Comparison of ENCODE assay signal across 1 cellular context in the genomic region with DNA sequence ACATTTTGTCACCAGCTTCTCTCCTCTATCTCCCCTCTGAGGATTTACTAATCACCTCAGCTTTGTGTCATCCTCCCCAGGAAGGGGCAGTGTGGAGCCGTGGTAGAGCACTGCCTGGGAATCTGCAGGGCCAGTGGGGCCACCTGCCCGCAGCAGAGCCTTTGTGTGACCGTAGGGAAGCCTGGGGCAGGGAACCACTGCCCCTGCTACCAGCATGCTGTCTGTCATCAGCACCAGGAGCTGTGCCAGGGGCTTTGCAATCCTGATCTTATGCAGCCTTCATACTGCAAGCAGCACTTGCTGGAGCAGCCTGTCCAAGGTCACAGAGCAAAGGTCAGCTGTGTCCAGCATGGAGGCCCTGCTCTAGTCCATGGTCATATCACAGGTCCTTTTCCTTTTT.
TF ChIP-seq lines count a peak whose summit lies in the region.

No MANE protein-coding gene starts in this region.

TF ChIP-seq in WTC11, 78 proteins besides CTCF, POLR2A, EP300 and RAD21:
- TF ChIP-seq ATF1 (CRISPR knock-in tag; IDR thresholded peaks at IDR 0.05) (no peak), NR1H2 (CRISPR knock-in tag; IDR thresholded peaks at IDR 0.05) (no peak), CREB1 (CRISPR knock-in tag; IDR thresholded peaks at IDR 0.05) (no peak), ZNF396 (CRISPR knock-in tag; IDR thresholded peaks at IDR 0.05; ENCODE audit: borderline replicate concordance) (no peak), FOXK1 (CRISPR knock-in tag; IDR thresholded peaks at IDR 0.05) (no peak), ZNF138 (CRISPR knock-in tag; conservative IDR thresholded peaks at IDR 0.05) (no peak), CBFB (CRISPR knock-in tag; IDR thresholded peaks at IDR 0.05; ENCODE audit: low read depth) (no peak), HMGA2 (CRISPR knock-in tag; IDR thresholded peaks at IDR 0.05) (no peak), EMX1 (CRISPR knock-in tag; IDR thresholded peaks at IDR 0.05) (no peak), OVOL2 (CRISPR knock-in tag; IDR thresholded peaks at IDR 0.05; ENCODE audit: borderline replicate concordance) (no peak), IRF2 (CRISPR knock-in tag; IDR thresholded peaks at IDR 0.05; ENCODE audit: borderline replicate concordance, low read depth) (no peak)
- TF ChIP-seq, protein P1, sequence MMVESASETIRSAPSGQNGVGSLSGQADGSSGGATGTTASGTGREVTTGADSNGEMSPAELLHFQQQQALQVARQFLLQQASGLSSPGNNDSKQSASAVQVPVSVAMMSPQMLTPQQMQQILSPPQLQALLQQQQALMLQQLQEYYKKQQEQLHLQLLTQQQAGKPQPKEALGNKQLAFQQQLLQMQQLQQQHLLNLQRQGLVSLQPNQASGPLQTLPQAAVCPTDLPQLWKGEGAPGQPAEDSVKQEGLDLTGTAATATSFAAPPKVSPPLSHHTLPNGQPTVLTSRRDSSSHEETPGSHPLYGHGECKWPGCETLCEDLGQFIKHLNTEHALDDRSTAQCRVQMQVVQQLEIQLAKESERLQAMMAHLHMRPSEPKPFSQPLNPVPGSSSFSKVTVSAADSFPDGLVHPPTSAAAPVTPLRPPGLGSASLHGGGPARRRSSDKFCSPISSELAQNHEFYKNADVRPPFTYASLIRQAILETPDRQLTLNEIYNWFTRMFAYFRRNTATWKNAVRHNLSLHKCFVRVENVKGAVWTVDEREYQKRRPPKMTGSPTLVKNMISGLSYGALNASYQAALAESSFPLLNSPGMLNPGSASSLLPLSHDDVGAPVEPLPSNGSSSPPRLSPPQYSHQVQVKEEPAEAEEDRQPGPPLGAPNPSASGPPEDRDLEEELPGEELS (CRISPR knock-in tag; IDR thresholded peaks at IDR 0.05): no peak
- TF ChIP-seq, protein P2, sequence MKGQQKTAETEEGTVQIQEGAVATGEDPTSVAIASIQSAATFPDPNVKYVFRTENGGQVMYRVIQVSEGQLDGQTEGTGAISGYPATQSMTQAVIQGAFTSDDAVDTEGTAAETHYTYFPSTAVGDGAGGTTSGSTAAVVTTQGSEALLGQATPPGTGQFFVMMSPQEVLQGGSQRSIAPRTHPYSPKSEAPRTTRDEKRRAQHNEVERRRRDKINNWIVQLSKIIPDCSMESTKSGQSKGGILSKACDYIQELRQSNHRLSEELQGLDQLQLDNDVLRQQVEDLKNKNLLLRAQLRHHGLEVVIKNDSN (CRISPR knock-in tag; IDR thresholded peaks at IDR 0.05): no peak
- TF ChIP-seq, protein P3, sequence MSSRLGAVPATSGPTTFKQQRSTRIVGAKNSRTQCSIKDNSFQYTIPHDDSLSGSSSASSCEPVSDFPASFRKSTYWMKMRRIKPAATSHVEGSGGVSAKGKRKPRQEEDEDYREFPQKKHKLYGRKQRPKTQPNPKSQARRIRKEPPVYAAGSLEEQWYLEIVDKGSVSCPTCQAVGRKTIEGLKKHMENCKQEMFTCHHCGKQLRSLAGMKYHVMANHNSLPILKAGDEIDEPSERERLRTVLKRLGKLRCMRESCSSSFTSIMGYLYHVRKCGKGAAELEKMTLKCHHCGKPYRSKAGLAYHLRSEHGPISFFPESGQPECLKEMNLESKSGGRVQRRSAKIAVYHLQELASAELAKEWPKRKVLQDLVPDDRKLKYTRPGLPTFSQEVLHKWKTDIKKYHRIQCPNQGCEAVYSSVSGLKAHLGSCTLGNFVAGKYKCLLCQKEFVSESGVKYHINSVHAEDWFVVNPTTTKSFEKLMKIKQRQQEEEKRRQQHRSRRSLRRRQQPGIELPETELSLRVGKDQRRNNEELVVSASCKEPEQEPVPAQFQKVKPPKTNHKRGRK (CRISPR knock-in tag; IDR thresholded peaks at IDR 0.05; ENCODE audit: borderline replicate concordance): no peak
- TF ChIP-seq, protein P4, sequence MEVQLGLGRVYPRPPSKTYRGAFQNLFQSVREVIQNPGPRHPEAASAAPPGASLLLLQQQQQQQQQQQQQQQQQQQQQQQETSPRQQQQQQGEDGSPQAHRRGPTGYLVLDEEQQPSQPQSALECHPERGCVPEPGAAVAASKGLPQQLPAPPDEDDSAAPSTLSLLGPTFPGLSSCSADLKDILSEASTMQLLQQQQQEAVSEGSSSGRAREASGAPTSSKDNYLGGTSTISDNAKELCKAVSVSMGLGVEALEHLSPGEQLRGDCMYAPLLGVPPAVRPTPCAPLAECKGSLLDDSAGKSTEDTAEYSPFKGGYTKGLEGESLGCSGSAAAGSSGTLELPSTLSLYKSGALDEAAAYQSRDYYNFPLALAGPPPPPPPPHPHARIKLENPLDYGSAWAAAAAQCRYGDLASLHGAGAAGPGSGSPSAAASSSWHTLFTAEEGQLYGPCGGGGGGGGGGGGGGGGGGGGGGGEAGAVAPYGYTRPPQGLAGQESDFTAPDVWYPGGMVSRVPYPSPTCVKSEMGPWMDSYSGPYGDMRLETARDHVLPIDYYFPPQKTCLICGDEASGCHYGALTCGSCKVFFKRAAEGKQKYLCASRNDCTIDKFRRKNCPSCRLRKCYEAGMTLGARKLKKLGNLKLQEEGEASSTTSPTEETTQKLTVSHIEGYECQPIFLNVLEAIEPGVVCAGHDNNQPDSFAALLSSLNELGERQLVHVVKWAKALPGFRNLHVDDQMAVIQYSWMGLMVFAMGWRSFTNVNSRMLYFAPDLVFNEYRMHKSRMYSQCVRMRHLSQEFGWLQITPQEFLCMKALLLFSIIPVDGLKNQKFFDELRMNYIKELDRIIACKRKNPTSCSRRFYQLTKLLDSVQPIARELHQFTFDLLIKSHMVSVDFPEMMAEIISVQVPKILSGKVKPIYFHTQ (CRISPR knock-in tag; IDR thresholded peaks at IDR 0.05): no peak
- TF ChIP-seq, protein P5, sequence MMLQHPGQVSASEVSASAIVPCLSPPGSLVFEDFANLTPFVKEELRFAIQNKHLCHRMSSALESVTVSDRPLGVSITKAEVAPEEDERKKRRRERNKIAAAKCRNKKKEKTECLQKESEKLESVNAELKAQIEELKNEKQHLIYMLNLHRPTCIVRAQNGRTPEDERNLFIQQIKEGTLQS (CRISPR knock-in tag; conservative IDR thresholded peaks at IDR 0.05): no peak
TF ChIP-seq in WTC11: peak in this region for 0.
